8 cellular contexts compared by ENCODE assay signal in the genomic region with DNA sequence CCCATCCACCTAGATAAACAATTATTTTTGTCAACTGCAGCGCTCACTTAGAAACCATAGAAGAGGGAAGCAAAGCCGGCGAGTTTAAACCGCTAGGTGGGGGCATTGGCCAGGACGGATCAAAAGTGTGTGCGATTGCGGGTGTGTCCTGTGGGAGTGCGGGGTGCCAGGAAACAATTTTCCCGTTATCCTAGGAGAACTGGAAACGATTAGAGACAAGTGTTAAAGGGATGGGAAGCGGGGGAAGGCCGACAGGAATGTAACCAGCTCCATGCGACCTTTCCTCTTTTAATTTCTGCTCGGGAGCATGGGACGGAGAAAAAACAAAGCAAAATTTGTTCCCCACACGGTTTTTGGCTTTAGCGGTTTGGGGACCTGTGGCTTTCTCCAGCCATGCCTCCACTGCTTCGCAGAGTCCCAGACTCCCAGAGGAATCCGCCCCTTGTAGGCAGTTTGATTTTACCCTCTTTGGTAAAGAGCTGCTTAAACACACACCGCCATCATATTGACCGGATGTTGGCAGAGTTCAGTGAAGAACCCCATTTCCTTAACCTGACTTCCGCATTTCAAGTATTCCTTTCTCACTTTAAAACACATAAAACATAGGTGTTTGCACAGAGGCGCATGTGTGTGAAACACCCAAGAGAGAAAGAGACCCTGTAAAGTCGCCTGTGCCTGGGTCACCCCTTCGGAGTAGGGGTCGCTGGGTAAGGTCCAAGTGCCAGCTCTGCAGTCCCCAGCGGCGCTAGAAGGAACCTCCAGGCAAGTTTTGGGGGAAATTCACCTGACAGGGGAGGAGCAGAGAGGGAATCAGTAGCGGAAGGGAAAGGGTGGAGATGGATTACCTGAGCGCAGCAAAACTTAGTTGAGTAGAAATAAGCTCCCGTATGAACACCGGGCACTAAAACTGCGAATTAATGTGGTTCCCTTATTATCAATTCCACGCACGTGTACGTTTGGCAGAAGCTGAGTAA. TPM values are rescaled to one million over a fixed set of nuclear protein-coding genes. Genes with fewer than 3 reads are reported as not detected.
A peak's percentile ranks its signal among the peaks of the same experiment; 100 is the strongest.
DNase-seq lines count a peak whose midpoint lies in the region; ATAC-seq, FAIRE-seq and TF ChIP-seq lines count a peak whose summit lies in the region.

No MANE protein-coding gene starts in this region.

- H3K9me3 ChIP-seq in AG04450 (ENCODE audit: control insufficient read depth, insufficient read depth, low read length), result no peaks in the 10 kb centered on the region; the same call in 1 of the 2 replicates
- no peaks in the 10 kb centered on the region; the same call in 2 of the 3 replicates for H3K9me3 ChIP-seq in GM12878 (replicated peaks; ENCODE audit: control insufficient read depth, insufficient read depth, low read length)
- no peaks in the 10 kb centered on the region for H3K9me3 ChIP-seq in iPS-15b (ENCODE audit: control insufficient read depth, insufficient read depth, low read length)
- no peaks in the 10 kb centered on the region for H3K9me3 ChIP-seq in gastrocnemius medialis

- no peak for TF ChIP-seq POLR2A in GM12878 (IDR thresholded peaks at IDR 0.05; ENCODE audit: low read depth, low read length)
- TF ChIP-seq POLR2A in gastrocnemius medialis (IDR thresholded peaks at IDR 0.05), result no peak

- 5% methylated on average over 33 of the region's 36 CpGs for WGBS in GM12878 (ENCODE audit: insufficient coverage, insufficient replicate concordance, low lambda C conversion rate, missing lambda C conversion rate)

- TF ChIP-seq CTCF in AG04450 (IDR thresholded peaks at IDR 0.05; ENCODE audit: low read depth, low read length) (peak; percentile 94), GM13977 (IDR thresholded peaks at IDR 0.05; ENCODE audit: extremely low read depth, insufficient read depth, missing control alignments) (peak; percentile 65), GM12878 (IDR thresholded peaks at IDR 0.05 in 2 of 3, conservative IDR thresholded peaks at IDR 0.05 in 1 of 3; ENCODE audit: control insufficient read depth in 2 of 3, extremely low read depth in 1 of 3, insufficient read depth in 1 of 3, low read depth in 3 of 3, low read length in 3 of 3) (peak; percentile 64 to 67 (median 65)), gastrocnemius medialis (IDR thresholded peaks at IDR 0.05 in 4 of 5, conservative IDR thresholded peaks at IDR 0.05 in 1 of 5) (peak in 2 of 5 experiments; percentile 12 to 41)

- FAIRE-seq in GM12878 (lab: Jason Lieb, UNC), result peak; percentile 84

- H3K9ac ChIP-seq in GM12878 (ENCODE audit: control insufficient read depth, insufficient read depth, low read length) (peak overlapping the region; percentile 67), iPS-15b (ENCODE audit: low read depth, low read length) (peak overlapping the region; percentile 55)

- BruUV-seq in GM12878 (replicated peaks; lab: Mats Ljungman, UMichigan), result no TSS peak

- peak; percentile 76 for TF ChIP-seq RAD21 in GM12878 (IDR thresholded peaks at IDR 0.05; ENCODE audit: insufficient read depth, low read depth, low read length)

- H3K36me3 ChIP-seq in GM12878 (ENCODE audit: control insufficient read depth in 2 of 2, insufficient read depth in 2 of 2, low read length in 1 of 2) (no peaks in the 10 kb centered on the region), iPS-15b (ENCODE audit: control insufficient read depth, insufficient read depth, low read length) (no peaks in the 10 kb centered on the region), gastrocnemius medialis (no peaks in the 10 kb centered on the region)

- in situ Hi-C loops in GM13977 (cut with MboI; ENCODE audit: low pct_unique_long_range_greater_than_20kb, low sequenced_read_pairs, unreplicated experiment) (no loop called here), GM12878 (cut with MboI) (loop anchor here (10.0 kb wide), 2 partner anchors 1148 to 1532 kb away; no protein-coding TSS in a partner anchor), gastrocnemius medialis (cut with MboI; ENCODE audit: low sequenced_read_pairs in 4 of 4) (loop anchor here in 3 of 4 donors (25.0 kb wide), 1 partner anchor 1529 kb away; no protein-coding TSS in a partner anchor)

- peak overlapping the region; percentile 23 for H3K4me2 ChIP-seq in GM12878 (ENCODE audit: control insufficient read depth, insufficient read depth)

- peak; percentile 84 for ATAC-seq in HG02678 (IDR thresholded peaks at IDR 0.05; ENCODE audit: unreplicated experiment)
- peak; percentile 83 for ATAC-seq in GM12878
- no peak for ATAC-seq in gastrocnemius medialis

- CTCF ChIA-PET in AG04450 (lab: Charles Lee) (interaction anchor here (0.6 to 3.0 kb wide), 27 partner anchors 9 to 1573 kb away, joined by 3 to 19 read pairs (median 4); no protein-coding TSS in a partner anchor), GM12878 (lab: Yijun Ruan, JAX) (interaction anchor here (0.6 to 6.6 kb wide), 39 partner anchors 11 to 1369 kb away, joined by 3 to 87 read pairs (median 4); no protein-coding TSS in a partner anchor)

- peak; percentile 51 for DNase-seq in AG04450 (ENCODE audit: low read depth, low spot score)
- peak; percentile 63 for DNase-seq in GM13977 (ENCODE audit: low spot score)
- DNase-seq in NCI-H2227 treated with DMSO at 0.1 percent for 48 hours (lab: John Stamatoyannopoulos, UW), result peak; percentile 11
- DNase-seq in GM12878 (ENCODE audit: low read depth, low spot score), result no peak
- no peak for DNase-seq in gastrocnemius medialis
- DNase-seq in NCI-H1048 (lab: John Stamatoyannopoulos, UW), result no peak

- H3K4me3 ChIP-seq in AG04450 (ENCODE audit: low read depth, low read length) (peak overlapping the region; percentile 73), GM12878 (peak overlapping the region; percentile 63), iPS-15b (ENCODE audit: low read depth, low read length) (peak overlapping the region; percentile 88), gastrocnemius medialis (peak overlapping the region; percentile 41 to 59 (median 46))

- H3K4me1 ChIP-seq in GM12878 (ENCODE audit: control insufficient read depth, insufficient read depth, low read length) (no peaks in the 10 kb centered on the region), iPS-15b (ENCODE audit: control insufficient read depth, insufficient read depth, low read length) (peaks cover 3% of the 10 kb centered on the region), gastrocnemius medialis (peaks cover 0 to 7% of the 10 kb centered on the region in 2 donors)

- SMC1A ChIA-PET in GM12878 (lab: Charles Lee; ENCODE audit: uncharacterized antibody, unreplicated experiment), result interaction anchor here (0.6 to 8.1 kb wide), 40 partner anchors 9 to 1147 kb away, joined by 3 to 73 read pairs (median 4); no protein-coding TSS in a partner anchor

- no peaks in the 10 kb centered on the region for H4K20me1 ChIP-seq in GM12878 (ENCODE audit: control insufficient read depth, insufficient read depth)

- H3K27ac ChIP-seq in AG04450 (ENCODE audit: low read depth, low read length) (peak overlapping the region; percentile 53), GM12878 (ENCODE audit: control insufficient read depth, insufficient read depth) (no peak overlapping the region), gastrocnemius medialis (no peak overlapping the region)

- no peaks in the 10 kb centered on the region for H3K79me2 ChIP-seq in GM12878 (ENCODE audit: control insufficient read depth, insufficient read depth, low read length)

- POLR2A ChIA-PET in AG04450 (lab: Yijun Ruan, JAX) (no interaction called here), GM12878 (lab: Charles Lee) (interaction anchor here (0.5 to 1.8 kb wide), 6 partner anchors 76 to 95 kb away, joined by 3 to 6 read pairs (median 4); no protein-coding TSS in a partner anchor)

- intact Hi-C loops in GM12878 (cut with micrococcal nuclease; ENCODE audit: unreplicated experiment), result loop anchor here (1.0 to 10.0 kb wide), 4 partner anchors 156 to 1532 kb away; no protein-coding TSS in a partner anchor
- intact Hi-C loops in gastrocnemius medialis (cut with DNase I; ENCODE audit: low total_unique reads), result no loop called here

- H2AFZ ChIP-seq in GM12878 (ENCODE audit: control insufficient read depth, low read depth, low read length), result peak overlapping the region; percentile 97

- RAD21 ChIA-PET in GM12878 (lab: Charles Lee; ENCODE audit: unreplicated experiment), result interaction anchor here (0.8 to 20.1 kb wide), 28 partner anchors 10 to 467 kb away, joined by 3 to 238 read pairs (median 4); a partner anchor contains a TSS

- no peak for TF ChIP-seq EP300 in GM12878 (IDR thresholded peaks at IDR 0.05; ENCODE audit: borderline replicate concordance in 1 of 2, control insufficient read depth in 1 of 2, low read depth in 2 of 2, low read length in 2 of 2)

- H3K27me3 ChIP-seq in AG04450 (ENCODE audit: control insufficient read depth, insufficient read depth, low read length) (peaks cover 16% of the 10 kb centered on the region), GM12878 (replicated peaks in 1 of 2; ENCODE audit: control insufficient read depth in 2 of 2, insufficient read depth in 2 of 2, low read length in 1 of 2) (peaks cover 12 to 16% of the 10 kb centered on the region in 2 experiments), iPS-15b (ENCODE audit: control insufficient read depth, insufficient read depth, low read length) (peaks cover 66% of the 10 kb centered on the region), gastrocnemius medialis (peaks cover 45 to 63% (median 57%) of the 10 kb centered on the region in 3 donors)

TF ChIP-seq in GM12878, 131 proteins besides CTCF, POLR2A, EP300 and RAD21 (continues in another document):
- 0 out of 2 replicates have a peak, but pooled peaks have one; percentile 69 for TF ChIP-seq EZH2 (IDR thresholded peaks at IDR 0.05; ENCODE audit: borderline replicate concordance, control insufficient read depth, low read depth, low read length)
- no peak for TF ChIP-seq LARP7 (IDR thresholded peaks at IDR 0.05)

RNA-seq across cellular contexts. Expression of a gene that starts 3.1 kb away (rescaled TPM):
- polyA plus RNA-seq in AG04450 (2011; rRNA removed) (0.86 and 1.5 TPM in 2 replicates), GM12878 (2011; rRNA removed) (0.69 and 0.98 TPM in 2 replicates), GM12878 (2014; fragmentation: Illumina TruSeq; extraction: Trizol) (not detected in 2 replicates), GM12878 (2014; fragmentation: Nextera tagmentation; extraction: Ambion mirVana) (not detected), GM12878 (2014; rRNA removed) (not detected in 2 replicates), GM12878 (2016; fragmentation: Nextera tagmentation; extraction: Ambion mirVana) (not detected)
- 1.8 and 2.2 TPM in 2 replicates for polyA minus RNA-seq in AG04450 (2011; rRNA and poly(A)+ RNA removed)
- 2.0 and 3.0 TPM in 2 replicates for total RNA-seq in GM12878 (2013; cell fraction: nucleolus; rRNA removed)
- total RNA-seq in GM12878 (2014; rRNA removed) (0.05 TPM in 1 of 2 replicates, not detected in the other), GM12878 (2014; rRNA removed; fragmentation: Illumina TruSeq; extraction: Trizol) (0.09 TPM in 1 of 2 replicates, not detected in the other), GM12878 (2021) (not detected in 2 replicates), gastrocnemius medialis (not detected)
- polyA plus RNA-seq in GM12878 (2011; ENCODE audit: low read depth), result not detected
- 0.63 and 0.84 TPM in 2 replicates for polyA plus RNA-seq in GM12878 (2011; cell fraction: cytosol; rRNA removed)
- 12.4 and 14.9 TPM in 2 replicates for polyA plus RNA-seq in GM12878 (2011; cell fraction: nucleus; rRNA removed)
- not detected in 2 replicates for polyA plus RNA-seq in GM12878 (2012)
- polyA minus RNA-seq in GM12878 (2011; rRNA and poly(A)+ RNA removed), result 6.7 and 15.5 TPM in 2 replicates
- polyA minus RNA-seq in GM12878 (2011; cell fraction: cytosol; rRNA and poly(A)+ RNA removed), result 0.53 TPM in 1 of 2 replicates, not detected in the other
- 32.3 and 57.8 TPM in 2 replicates for polyA minus RNA-seq in GM12878 (2011; cell fraction: nucleus; rRNA and poly(A)+ RNA removed)

Comparison
In these comparisons a context has a peak if more than half of its experiments do, and no peak if none do; other contexts are left out.
1. DNase-seq: peak in AG04450 (single experiment), GM13977 (single experiment) and NCI-H2227 treated with DMSO at 0.1 percent for 48 hours (single experiment); none in GM12878 (single experiment), gastrocnemius medialis (0 of 2) and NCI-H1048 (single experiment).
2. ATAC-seq: peak in HG02678 (single experiment) and GM12878 (single experiment); none in gastrocnemius medialis (0 of 2).
3. Peak in every context shown above with its lines, with median percentiles within 50 percentile points of each other: H3K4me3 ChIP-seq.